Comparison of ENCODE assay signal across 21 cellular contexts in genomic region chr11:34731596-34731995, GRCh38.
"Had no signal": no experiment of that assay in that cellular context is flagged by ENCODE, and none has a peak within 500 bp of the region (broad histone marks: within the 10 kb centered on the region; RNA-seq: fewer than 3 reads in every experiment).

No MANE protein-coding gene starts in this region.

- H3K27ac ChIP-seq: coronary artery, heart left ventricle, neutrophil, sigmoid colon, suprapubic skin, thyroid gland, uterus had no signal

- H3K4me3 ChIP-seq: coronary artery, heart left ventricle, sigmoid colon, suprapubic skin, thyroid gland, uterus had no signal

- H3K9me3 ChIP-seq: heart left ventricle, neutrophil, sigmoid colon, suprapubic skin, thyroid gland, uterus had no signal

- ATAC-seq: heart left ventricle; left lobe of liver; naive thymus-derived CD4-positive, alpha-beta T cell; stimulated activated naive CD8-positive, alpha-beta T cell treated with anti-CD3 and anti-CD28 coated beads, Interleukin-15, Interleukin-2, amounts not matched to agents 100 U/mL and 50 U/mL, for 24 hours had no signal

- H3K4me1 ChIP-seq: heart left ventricle, sigmoid colon, suprapubic skin, thyroid gland, uterus had no signal

- FAIRE-seq: endothelial cell of umbilical vein, frontal cortex, small intestine had no signal

- H3K27me3 ChIP-seq: neutrophil, sigmoid colon, suprapubic skin, thyroid gland, uterus had no signal

- DNase-seq: effector CD4-positive, alpha-beta T cell; endodermal cell; erythroblast; heart left ventricle; hippocampal formation; kidney glomerular epithelial cell; mammary epithelial cell; naive thymus-derived CD4-positive, alpha-beta T cell; posterior cingulate gyrus; sigmoid colon; stimulated activated CD4-positive, alpha-beta T cell treated with anti-CD3 and anti-CD28 coated beads, Interleukin-12 subunit alpha, Interleukin-12 subunit beta, amount 100 ng/mL, for 4 hours; stimulated activated naive CD8-positive, alpha-beta T cell treated with anti-CD3 and anti-CD28 coated beads, Interleukin-15, Interleukin-2, amounts not matched to agents 100 U/mL and 50 U/mL, for 24 hours; thyroid gland; uterus had no signal

- H3K36me3 ChIP-seq: heart left ventricle, neutrophil, sigmoid colon, suprapubic skin, thyroid gland, uterus had no signal
